Comparison of ENCODE assay signal across 20 cellular contexts in the genomic region with DNA sequence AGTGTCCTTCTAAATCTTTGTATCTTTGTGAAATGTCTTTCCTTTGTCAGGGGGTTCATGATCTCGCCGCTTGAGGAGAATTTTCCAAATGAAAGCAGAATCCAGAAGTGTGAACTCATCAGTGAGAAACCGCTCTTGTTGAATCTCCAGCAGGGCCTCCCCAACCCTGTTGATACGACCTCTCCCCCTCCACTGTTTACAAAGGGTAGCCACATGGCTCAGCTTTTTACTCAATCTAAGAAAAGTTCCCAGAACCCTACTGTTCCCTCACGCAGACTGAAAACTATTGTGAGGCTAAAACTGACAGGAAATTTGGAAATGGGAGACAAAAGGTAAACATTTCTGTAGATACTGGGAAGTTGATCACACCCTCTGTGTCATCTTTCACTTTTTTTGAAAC.
"Had no signal": no experiment of that assay in that cellular context is flagged by ENCODE, and none has a peak within 500 bp of the region (broad histone marks: within the 10 kb centered on the region; RNA-seq: fewer than 3 reads in every experiment).

No MANE protein-coding gene starts in this region.

- H3K27ac Mint-ChIP-seq: activated CD4-positive, alpha-beta memory T cell treated with anti-CD3 and anti-CD28 coated beads for 36 hours; activated CD4-positive, alpha-beta T cell treated with anti-CD3 and anti-CD28 coated beads for 36 hours; activated naive CD8-positive, alpha-beta T cell; natural killer cell had no signal

- H3K27me3 ChIP-seq: heart right ventricle, right atrium auricular region, tibial artery had no signal

- H3K4me1 Mint-ChIP-seq: activated CD4-positive, alpha-beta T cell treated with anti-CD3 and anti-CD28 coated beads for 36 hours; central memory CD8-positive, alpha-beta T cell had no signal

- H3K36me3 ChIP-seq: heart right ventricle, left ventricle myocardium inferior, right atrium auricular region, tibial artery had no signal

- H3K9me3 ChIP-seq: heart right ventricle, left ventricle myocardium inferior, right atrium auricular region, tibial artery had no signal

- DNase-seq: activated CD4-positive, alpha-beta memory T cell treated with anti-CD3 and anti-CD28 coated beads for 36 hours; activated CD4-positive, alpha-beta T cell treated with anti-CD3 and anti-CD28 coated beads for 36 hours; activated T-cell treated with anti-CD3 and anti-CD28 coated beads for 4 hours; cortex of kidney; heart right ventricle; kidney glomerular epithelial cell; left ventricle myocardium inferior; natural killer cell; occipital lobe; stimulated activated CD4-positive, alpha-beta T cell treated with anti-CD3 and anti-CD28 coated beads, Interleukin-2, amount 100 ng/mL, for 24 hours; stimulated activated naive CD8-positive, alpha-beta T cell treated with anti-CD3 and anti-CD28 coated beads, Interleukin-15, Interleukin-2, amounts not matched to agents 100 U/mL and 50 U/mL, for 24 hours; substantia nigra; T-helper 2 cell; tibial artery had no signal

- H3K27ac ChIP-seq: heart right ventricle, left ventricle myocardium inferior, right atrium auricular region, tibial artery had no signal

- H3K27me3 Mint-ChIP-seq: activated CD4-positive, alpha-beta memory T cell treated with anti-CD3 and anti-CD28 coated beads for 36 hours; activated CD4-positive, alpha-beta T cell treated with anti-CD3 and anti-CD28 coated beads for 36 hours; activated naive CD8-positive, alpha-beta T cell; brain; central memory CD8-positive, alpha-beta T cell; progenitor cell of endocrine pancreas had no signal

- H3K4me3 Mint-ChIP-seq: activated CD4-positive, alpha-beta memory T cell treated with anti-CD3 and anti-CD28 coated beads for 36 hours; activated CD4-positive, alpha-beta T cell treated with anti-CD3 and anti-CD28 coated beads for 36 hours; activated naive CD8-positive, alpha-beta T cell; central memory CD8-positive, alpha-beta T cell; natural killer cell had no signal

- ATAC-seq: activated CD4-positive, alpha-beta T cell treated with anti-CD3 and anti-CD28 coated beads for 36 hours; esophagus mucosa; heart right ventricle; natural killer cell; stimulated activated naive CD8-positive, alpha-beta T cell treated with anti-CD3 and anti-CD28 coated beads, Interleukin-15, Interleukin-2, amounts not matched to agents 100 U/mL and 50 U/mL, for 24 hours had no signal

- H3K36me3 Mint-ChIP-seq: activated CD4-positive, alpha-beta memory T cell treated with anti-CD3 and anti-CD28 coated beads for 36 hours; activated naive CD8-positive, alpha-beta T cell; brain; natural killer cell had no signal

- H3K4me3 ChIP-seq: heart right ventricle, left ventricle myocardium inferior, right atrium auricular region, tibial artery had no signal
